1 cellular context compared by ENCODE assay signal in the genomic region with DNA sequence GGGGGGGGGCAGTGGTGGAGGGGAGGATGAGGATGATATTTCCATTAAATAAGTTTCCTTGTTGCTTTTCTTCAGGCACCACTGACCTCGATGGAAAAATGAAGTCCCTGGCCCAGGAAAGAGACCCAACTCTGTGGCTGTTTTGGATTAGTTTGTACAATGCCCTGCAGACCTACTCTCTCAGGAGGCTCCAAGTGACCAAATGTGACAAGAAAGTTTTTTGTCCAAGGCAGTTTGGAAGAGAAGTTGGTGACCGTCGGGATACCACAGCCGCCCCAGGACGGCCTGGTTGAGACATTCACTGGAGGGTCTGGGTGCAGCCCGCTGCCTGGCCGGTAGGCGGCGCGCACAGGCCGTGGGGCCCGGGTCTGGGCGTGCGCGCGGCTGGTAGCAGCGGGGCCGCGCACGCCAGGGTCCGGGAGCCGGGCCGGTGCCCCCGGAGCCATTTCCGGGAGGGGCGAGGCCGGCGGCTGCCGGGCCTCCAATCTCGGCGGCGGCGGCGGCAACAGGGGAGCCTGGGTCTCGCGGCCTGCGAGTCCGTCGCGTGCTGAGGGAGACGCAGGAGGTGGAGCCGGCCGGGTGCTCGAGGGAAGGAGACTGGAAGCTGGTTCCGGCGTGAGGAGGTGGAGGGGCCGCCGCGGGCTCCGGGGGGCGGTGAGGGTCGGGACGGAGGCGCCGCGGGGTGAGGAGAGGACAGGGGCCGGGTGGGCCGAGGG.
TF ChIP-seq lines count a peak whose summit lies in the region.

A gene with protein sequence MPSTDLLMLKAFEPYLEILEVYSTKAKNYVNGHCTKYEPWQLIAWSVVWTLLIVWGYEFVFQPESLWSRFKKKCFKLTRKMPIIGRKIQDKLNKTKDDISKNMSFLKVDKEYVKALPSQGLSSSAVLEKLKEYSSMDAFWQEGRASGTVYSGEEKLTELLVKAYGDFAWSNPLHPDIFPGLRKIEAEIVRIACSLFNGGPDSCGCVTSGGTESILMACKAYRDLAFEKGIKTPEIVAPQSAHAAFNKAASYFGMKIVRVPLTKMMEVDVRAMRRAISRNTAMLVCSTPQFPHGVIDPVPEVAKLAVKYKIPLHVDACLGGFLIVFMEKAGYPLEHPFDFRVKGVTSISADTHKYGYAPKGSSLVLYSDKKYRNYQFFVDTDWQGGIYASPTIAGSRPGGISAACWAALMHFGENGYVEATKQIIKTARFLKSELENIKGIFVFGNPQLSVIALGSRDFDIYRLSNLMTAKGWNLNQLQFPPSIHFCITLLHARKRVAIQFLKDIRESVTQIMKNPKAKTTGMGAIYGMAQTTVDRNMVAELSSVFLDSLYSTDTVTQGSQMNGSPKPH (plus strand): TSS at position 445 of the 716 bp plus-strand sequence. CDS start 906 bp downstream, outside the sequence.

TF ChIP-seq in IMR-90, 13 proteins besides CTCF, POLR2A, EP300 and RAD21:
- TF ChIP-seq RCOR1 (IDR thresholded peaks at IDR 0.05; ENCODE audit: insufficient replicate concordance, low read length): no peak
- TF ChIP-seq MAZ (IDR thresholded peaks at IDR 0.05; ENCODE audit: borderline replicate concordance, low read depth, low read length): peak; percentile 82
- TF ChIP-seq, protein P1, sequence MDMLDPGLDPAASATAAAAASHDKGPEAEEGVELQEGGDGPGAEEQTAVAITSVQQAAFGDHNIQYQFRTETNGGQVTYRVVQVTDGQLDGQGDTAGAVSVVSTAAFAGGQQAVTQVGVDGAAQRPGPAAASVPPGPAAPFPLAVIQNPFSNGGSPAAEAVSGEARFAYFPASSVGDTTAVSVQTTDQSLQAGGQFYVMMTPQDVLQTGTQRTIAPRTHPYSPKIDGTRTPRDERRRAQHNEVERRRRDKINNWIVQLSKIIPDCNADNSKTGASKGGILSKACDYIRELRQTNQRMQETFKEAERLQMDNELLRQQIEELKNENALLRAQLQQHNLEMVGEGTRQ (IDR thresholded peaks at IDR 0.05; ENCODE audit: low read depth, low read length): no peak
- TF ChIP-seq RFX5 (IDR thresholded peaks at IDR 0.05; ENCODE audit: low read depth, low read length): no peak
- TF ChIP-seq CHD1 (IDR thresholded peaks at IDR 0.05; ENCODE audit: low read depth, low read length): no peak
- TF ChIP-seq SMC3 (IDR thresholded peaks at IDR 0.05; ENCODE audit: low read depth, low read length): peak; percentile 96
- no peak for TF ChIP-seq FOS (IDR thresholded peaks at IDR 0.05; ENCODE audit: low read depth, low read length)
- TF ChIP-seq NFE2L2 (IDR thresholded peaks at IDR 0.05; ENCODE audit: low read depth, low read length): no peak; the same call in 1 of the 2 replicates
- TF ChIP-seq MAFK (IDR thresholded peaks at IDR 0.05; ENCODE audit: low read depth, low read length): no peak
- TF ChIP-seq BHLHE40 (IDR thresholded peaks at IDR 0.05; ENCODE audit: low read depth, low read length): peak; percentile 55
- TF ChIP-seq MXI1 (IDR thresholded peaks at IDR 0.05; ENCODE audit: borderline replicate concordance, low read depth, low read length): 0 out of 2 replicates have a peak, but pooled peaks have one; percentile 2
- TF ChIP-seq CEBPB (IDR thresholded peaks at IDR 0.05; ENCODE audit: low read depth, low read length): 0 out of 2 replicates have a peak, but pooled peaks have one; percentile 19
- TF ChIP-seq, protein P2, sequence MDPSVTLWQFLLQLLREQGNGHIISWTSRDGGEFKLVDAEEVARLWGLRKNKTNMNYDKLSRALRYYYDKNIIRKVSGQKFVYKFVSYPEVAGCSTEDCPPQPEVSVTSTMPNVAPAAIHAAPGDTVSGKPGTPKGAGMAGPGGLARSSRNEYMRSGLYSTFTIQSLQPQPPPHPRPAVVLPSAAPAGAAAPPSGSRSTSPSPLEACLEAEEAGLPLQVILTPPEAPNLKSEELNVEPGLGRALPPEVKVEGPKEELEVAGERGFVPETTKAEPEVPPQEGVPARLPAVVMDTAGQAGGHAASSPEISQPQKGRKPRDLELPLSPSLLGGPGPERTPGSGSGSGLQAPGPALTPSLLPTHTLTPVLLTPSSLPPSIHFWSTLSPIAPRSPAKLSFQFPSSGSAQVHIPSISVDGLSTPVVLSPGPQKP (IDR thresholded peaks at IDR 0.05; ENCODE audit: borderline replicate concordance, low read depth, low read length): no peak
